22 cellular contexts compared by ENCODE assay signal in the genomic region with DNA sequence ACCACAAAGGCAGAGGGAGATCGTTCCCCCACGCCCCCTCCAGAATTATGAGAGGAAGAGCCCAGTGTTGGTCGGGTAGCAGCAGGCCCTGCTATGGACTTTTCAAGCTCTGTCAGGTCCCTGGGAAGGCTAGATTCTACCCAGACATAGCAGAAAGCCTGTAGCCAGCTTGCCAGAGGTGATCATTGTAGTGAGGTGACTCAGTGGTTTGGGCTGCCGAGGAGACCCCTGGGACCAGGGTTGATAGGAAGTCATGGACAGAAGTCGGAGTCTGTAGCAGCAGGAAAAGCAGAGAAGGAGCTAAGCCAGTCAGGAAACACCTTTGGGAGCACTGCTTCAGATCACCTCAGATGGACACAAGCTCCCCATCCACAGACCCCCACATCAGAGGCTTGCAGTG.
DNase-seq lines count a peak whose midpoint lies in the region; ATAC-seq and TF ChIP-seq lines count a peak whose summit lies in the region.
"Had no signal": no experiment of that assay in that cellular context is flagged by ENCODE, and none has a peak within 500 bp of the region (broad histone marks: within the 10 kb centered on the region; RNA-seq: fewer than 3 reads in every experiment).

No MANE protein-coding gene starts in this region.

- H3K4me1 ChIP-seq in H9 (ENCODE audit: insufficient read depth, low read length) (peaks cover 8% of the 10 kb centered on the region; the same call in 1 of the 2 replicates), neuronal stem cell (ENCODE audit: control insufficient read depth in 2 of 2, insufficient read depth in 1 of 2, low read depth in 1 of 2, low read length in 2 of 2) (peaks cover 6 to 9% of the 10 kb centered on the region in 2 donors)

- H3K18ac ChIP-seq in H9 (ENCODE audit: insufficient read length, low read depth, low read length), result peak overlapping the region; percentile 30
- H3K18ac ChIP-seq in neuronal stem cell (ENCODE audit: low read length), result no peak overlapping the region

- H4K91ac ChIP-seq in H9 (ENCODE audit: insufficient read length, low read depth, low read length) (no peak overlapping the region), neuronal stem cell (ENCODE audit: low read depth, low read length, poor library complexity) (no peak overlapping the region)

- H2BK5ac ChIP-seq in H9 (ENCODE audit: insufficient read length, low read length) (no peak overlapping the region), neuronal stem cell (ENCODE audit: low read length) (no peak overlapping the region)

- no peaks in the 10 kb centered on the region for H4K20me1 ChIP-seq in H9 (ENCODE audit: control insufficient read depth, insufficient read depth, insufficient read length)

- H3K23me2 ChIP-seq in H9 (ENCODE audit: insufficient read length, low read depth, low read length, poor library complexity, severe bottlenecking), result peaks cover 7% of the 10 kb centered on the region

- H3K4me1 Mint-ChIP-seq in activated CD4-positive, alpha-beta T cell treated with anti-CD3 and anti-CD28 coated beads, Interleukin-2, amount 10 ng/mL, durations not matched to agents 7 days and 5 days, result peaks cover 64% of the 10 kb centered on the region
- H3K4me1 Mint-ChIP-seq in H9, result peaks cover 48% of the 10 kb centered on the region in 2 experiments
- H3K4me1 Mint-ChIP-seq in chondrocyte (ENCODE audit: low read depth), result peaks cover 47% of the 10 kb centered on the region

- H3K14ac ChIP-seq in H9 (ENCODE audit: insufficient read depth, low read length) (0 out of 2 replicates have a peak overlapping the region, but pooled peaks have one; percentile 2), neuronal stem cell (ENCODE audit: low read length) (peak overlapping the region; percentile 10)

- no peak overlapping the region for H2BK15ac ChIP-seq in H9 (ENCODE audit: low read depth, low read length)
- H2BK15ac ChIP-seq in neuronal stem cell (ENCODE audit: low read length), result no peak overlapping the region

- H3K27ac Mint-ChIP-seq in activated CD4-positive, alpha-beta T cell treated with anti-CD3 and anti-CD28 coated beads, Interleukin-2, amount 10 ng/mL, durations not matched to agents 7 days and 5 days, result peak overlapping the region; percentile 26
- H3K27ac Mint-ChIP-seq in H9 (peak overlapping the region in 1 of 3 experiments; percentile 62; a peak in 2 of 7 replicates), chondrocyte (ENCODE audit: unreplicated experiment) (peak overlapping the region; percentile 80)
- H3K27ac Mint-ChIP-seq: activated T-cell treated with anti-CD3 and anti-CD28 coated beads, Interleukin-2, amount 50 U/mL, for 72 hours; progenitor cell of endocrine pancreas had no signal

- no peak overlapping the region for H2BK12ac ChIP-seq in H9 (ENCODE audit: insufficient read length, low read depth, low read length)
- H2BK12ac ChIP-seq in neuronal stem cell (ENCODE audit: low read length), result no peak overlapping the region

- H3K36me3 ChIP-seq in neuronal stem cell (replicated peaks in 1 of 2; ENCODE audit: control insufficient read depth in 2 of 2, insufficient read depth in 2 of 2, low read length in 2 of 2), result no peaks in the 10 kb centered on the region

- POLR2A ChIA-PET in activated CD4-positive, alpha-beta T cell treated with anti-CD3 and anti-CD28 coated beads, Interleukin-2, amount 10 ng/mL, durations not matched to agents 7 days and 5 days (lab: Charles Lee), result interaction anchor here (0.6 kb wide), 1 partner anchor 55 kb away, joined by 3 read pairs; no protein-coding TSS in a partner anchor

- no CpG with 5 or more reads among the region's 5 CpGs for WGBS in H9 (ENCODE audit: extremely low coverage, insufficient read length, low lambda C conversion rate)
- no CpG with 5 or more reads among the region's 5 CpGs for WGBS in neuronal stem cell (ENCODE audit: extremely low coverage in 2 of 2, insufficient read length in 2 of 2, insufficient replicate concordance in 1 of 2), 2 donors

- TF ChIP-seq CTCF in H9 (conservative IDR thresholded peaks at IDR 0.05) (no peak), chondrocyte (IDR thresholded peaks at IDR 0.05) (no peak)

- ATAC-seq in HG03342 (IDR thresholded peaks at IDR 0.05; ENCODE audit: unreplicated experiment), result no peak
- ATAC-seq: activated CD4-positive, CD25-positive, alpha-beta regulatory T cell treated with anti-CD3 and anti-CD28 coated beads, Interleukin-2, amount 50 U/mL, for 24 hours; activated T-cell treated with anti-CD3 and anti-CD28 coated beads, Interleukin-2, amount 50 U/mL, for 72 hours; left lobe of liver had no signal

- H3K79me1 ChIP-seq in H9 (ENCODE audit: insufficient read depth, low read depth, low read length, poor library complexity, severe bottlenecking), result no peaks in the 10 kb centered on the region
- no peaks in the 10 kb centered on the region for H3K79me1 ChIP-seq in neuronal stem cell (ENCODE audit: low read depth, low read length)

- H3K23ac ChIP-seq in H9 (ENCODE audit: insufficient read length, low read depth, low read length), result no peak overlapping the region
- H3K23ac ChIP-seq in neuronal stem cell (ENCODE audit: low read depth, low read length, poor library complexity), result no peak overlapping the region

- no peaks in the 10 kb centered on the region for H3K79me2 ChIP-seq in H9 (ENCODE audit: insufficient read depth, low read length)

- no peak for DNase-seq in activated CD4-positive, alpha-beta T cell treated with anti-CD3 and anti-CD28 coated beads, Interleukin-2, amount 10 ng/mL, durations not matched to agents 7 days and 5 days
- no peak for DNase-seq in activated CD4-positive, alpha-beta T cell treated with anti-CD3 and anti-CD28 coated beads, Interleukin-2, amount 50 U/mL, for 4 hours
- no peak for DNase-seq in H9
- no peak for DNase-seq in chondrocyte (ENCODE audit: low spot score)
- DNase-seq in neuronal stem cell (ENCODE audit: low spot score), result no peak
- DNase-seq in iPS-NIHi11 (ENCODE audit: low spot score), result no peak
- DNase-seq in COLO829 (ENCODE audit: low spot score), result no peak
- DNase-seq: activated naive CD4-positive, alpha-beta T cell treated with anti-CD3 and anti-CD28 coated beads, Interleukin-2, amount 50 U/mL, for 16 hours; activated T-cell treated with anti-CD3 and anti-CD28 coated beads, Interleukin-2, amount 50 U/mL, for 72 hours; aorta; DMS79; dorsolateral prefrontal cortex; glutamatergic neuron; GM23248; Kasumi-1; NCI-H1694; NCI-H524 had no signal

- H3K9me3 Mint-ChIP-seq in activated CD4-positive, alpha-beta T cell treated with anti-CD3 and anti-CD28 coated beads, Interleukin-2, amount 10 ng/mL, durations not matched to agents 7 days and 5 days, result peaks cover 7% of the 10 kb centered on the region
- no peaks in the 10 kb centered on the region for H3K9me3 Mint-ChIP-seq in H9
- H3K9me3 Mint-ChIP-seq in chondrocyte (ENCODE audit: low read depth), result no peaks in the 10 kb centered on the region
- H3K9me3 Mint-ChIP-seq: central memory CD8-positive, alpha-beta T cell had no signal

- H3K4me3 Mint-ChIP-seq in activated CD4-positive, alpha-beta T cell treated with anti-CD3 and anti-CD28 coated beads, Interleukin-2, amount 10 ng/mL, durations not matched to agents 7 days and 5 days, result no peak overlapping the region
- H3K4me3 Mint-ChIP-seq in H9 (no peak overlapping the region), chondrocyte (ENCODE audit: unreplicated experiment) (no peak overlapping the region)
- H3K4me3 Mint-ChIP-seq: central memory CD8-positive, alpha-beta T cell had no signal

- H3K27ac ChIP-seq in H9 (ENCODE audit: insufficient read length, low read depth, low read length) (no peak overlapping the region), neuronal stem cell (replicated peaks; ENCODE audit: low read length) (no peak overlapping the region)
- H3K27ac ChIP-seq: GM23248 had no signal

- no peak overlapping the region for H3K4me3 ChIP-seq in neuronal stem cell (ENCODE audit: low read length in 2 of 2)
- H3K4me3 ChIP-seq: dorsolateral prefrontal cortex, GM23248 had no signal

- H3K27me3 ChIP-seq in H9 (ENCODE audit: insufficient read depth, low read length) (no peaks in the 10 kb centered on the region), neuronal stem cell (ENCODE audit: control insufficient read depth in 3 of 3, insufficient read depth in 3 of 3, low read depth in 1 of 3, low read length in 3 of 3) (peaks cover 0 to 11% (median 0%) of the 10 kb centered on the region in 3 experiments)
- H3K27me3 ChIP-seq: dorsolateral prefrontal cortex had no signal

- no peak overlapping the region for H2AFZ ChIP-seq in H9 (ENCODE audit: low read length)
- H2AFZ ChIP-seq in neuronal stem cell (ENCODE audit: low read length), result no peak overlapping the region
- H2AFZ ChIP-seq: GM23248 had no signal

- H3K56ac ChIP-seq in H9 (ENCODE audit: insufficient read length, low read depth, low read length), result no peak overlapping the region

- no peak overlapping the region for H3K4me2 ChIP-seq in H9 (ENCODE audit: insufficient read depth, insufficient read length, low read length)
- no peak overlapping the region for H3K4me2 ChIP-seq in neuronal stem cell (ENCODE audit: insufficient read depth, low read length, poor library complexity, severe bottlenecking)

- no peak overlapping the region for H4K5ac ChIP-seq in H9 (ENCODE audit: insufficient read length, low read depth, low read length)

- H3K36me3 Mint-ChIP-seq in activated CD4-positive, alpha-beta T cell treated with anti-CD3 and anti-CD28 coated beads, Interleukin-2, amount 10 ng/mL, durations not matched to agents 7 days and 5 days (ENCODE audit: low read depth), result no peaks in the 10 kb centered on the region
- H3K36me3 Mint-ChIP-seq in H9 (ENCODE audit: insufficient read depth in 1 of 3, low read depth in 3 of 3), result no peaks in the 10 kb centered on the region
- H3K36me3 Mint-ChIP-seq in chondrocyte (ENCODE audit: low read depth), result no peaks in the 10 kb centered on the region

- no peak overlapping the region for H2BK20ac ChIP-seq in H9 (ENCODE audit: low read depth, low read length, poor library complexity, severe bottlenecking)

- H2BK120ac ChIP-seq in H9 (ENCODE audit: low read depth, low read length, poor library complexity, severe bottlenecking), result no peak overlapping the region
- H2BK120ac ChIP-seq in neuronal stem cell (ENCODE audit: low read depth, low read length), result no peak overlapping the region

- H2AK5ac ChIP-seq in H9 (ENCODE audit: insufficient read length, low read length), result no peak overlapping the region
- no peak overlapping the region for H2AK5ac ChIP-seq in neuronal stem cell (ENCODE audit: low read depth, low read length)

- H3K27me3 Mint-ChIP-seq in activated CD4-positive, alpha-beta T cell treated with anti-CD3 and anti-CD28 coated beads, Interleukin-2, amount 10 ng/mL, durations not matched to agents 7 days and 5 days, result no peaks in the 10 kb centered on the region
- peaks cover 18% of the 10 kb centered on the region for H3K27me3 Mint-ChIP-seq in H9 (ENCODE audit: low read depth)
- H3K27me3 Mint-ChIP-seq in chondrocyte (ENCODE audit: low read depth), result no peaks in the 10 kb centered on the region
- H3K27me3 Mint-ChIP-seq: central memory CD8-positive, alpha-beta T cell had no signal

- H3T11ph ChIP-seq in H9 (ENCODE audit: low read length), result no peak overlapping the region

- H3K4ac ChIP-seq in H9 (ENCODE audit: low read depth, low read length), result no peak overlapping the region
- no peak overlapping the region for H3K4ac ChIP-seq in neuronal stem cell (ENCODE audit: low read length)

- H4K8ac ChIP-seq in H9 (replicated peaks; ENCODE audit: insufficient read length, low read depth, low read length) (no peak overlapping the region), neuronal stem cell (ENCODE audit: low read depth, low read length) (no peak overlapping the region)

- CTCF ChIA-PET in activated CD4-positive, alpha-beta T cell treated with anti-CD3 and anti-CD28 coated beads, Interleukin-2, amount 10 ng/mL, durations not matched to agents 7 days and 5 days (lab: Charles Lee), result interaction anchor here (0.8 to 3.1 kb wide), 10 partner anchors 10 to 418 kb away, joined by 3 to 22 read pairs (median 4); a partner anchor contains a TSS

- H3K9me3 ChIP-seq in H9 (ENCODE audit: control insufficient read depth, low read depth, low read length) (no peaks in the 10 kb centered on the region), neuronal stem cell (replicated peaks in 1 of 2; ENCODE audit: control insufficient read depth in 2 of 2, insufficient read depth in 1 of 2, low read depth in 1 of 2, low read length in 2 of 2) (no peaks in the 10 kb centered on the region)

- H3K9ac ChIP-seq in H9 (ENCODE audit: extremely low read depth, insufficient read length, low read length), result no peak overlapping the region
- no peak overlapping the region for H3K9ac ChIP-seq in neuronal stem cell (ENCODE audit: low read depth, low read length, poor library complexity)
- H3K9ac ChIP-seq: GM23248 had no signal
